ENCODE assay signal across 12 cellular contexts in the genomic region with DNA sequence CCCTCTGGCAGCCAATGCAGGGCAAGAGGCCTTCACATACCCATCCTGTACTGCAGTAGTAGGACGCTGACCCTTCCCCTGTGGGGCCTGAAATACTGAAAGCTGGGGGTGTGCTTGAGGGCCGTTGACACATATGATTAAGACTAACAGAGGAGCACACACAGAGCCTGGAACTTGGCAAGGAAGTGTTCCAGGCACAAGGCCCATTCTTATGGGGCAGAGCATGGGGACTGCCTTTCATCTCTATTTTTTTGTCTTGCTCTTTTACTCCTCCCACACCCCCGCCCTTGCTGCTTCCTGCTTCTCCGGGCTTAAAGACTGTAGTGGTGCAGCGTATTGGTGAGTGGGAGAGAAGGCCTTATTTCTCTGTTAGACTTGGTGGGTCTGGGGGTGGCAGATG.
DNase-seq lines count a peak whose midpoint lies in the region; ATAC-seq lines count a peak whose summit lies in the region.
"Had no signal": no experiment of that assay in that cellular context is flagged by ENCODE, and none has a peak within 500 bp of the region (broad histone marks: within the 10 kb centered on the region; RNA-seq: fewer than 3 reads in every experiment).

No MANE protein-coding gene starts in this region.

- CTCF ChIA-PET in activated naive CD4-positive, alpha-beta T cell treated with anti-CD3 and anti-CD28 coated beads, Interleukin-2, amount 10 ng/mL, durations not matched to agents 7 days and 5 days (lab: Charles Lee), result interaction anchor here (2.4 kb wide), 1 partner anchor 10 kb away, joined by 5 read pairs; no protein-coding TSS in a partner anchor
- CTCF ChIA-PET in naive thymus-derived CD4-positive, alpha-beta T cell (lab: Charles Lee), result no interaction called here

- H3K27ac Mint-ChIP-seq in activated naive CD4-positive, alpha-beta T cell treated with anti-CD3 and anti-CD28 coated beads, Interleukin-2, amount 10 ng/mL, durations not matched to agents 7 days and 5 days, result peak overlapping the region; percentile 65
- H3K27ac Mint-ChIP-seq in naive thymus-derived CD4-positive, alpha-beta T cell, result peak overlapping the region; percentile 81 to 98 (median 94)

- intact Hi-C loops in naive thymus-derived CD4-positive, alpha-beta T cell (cut with micrococcal nuclease), result loop anchor here in 1 of 2 donors (1.0 to 10.0 kb wide), 5 partner anchors 13 to 1749 kb away; partner anchors contain the start of gene USP16

- ATAC-seq in naive thymus-derived CD4-positive, alpha-beta T cell, result peak; percentile 90
- ATAC-seq in HG02763 (IDR thresholded peaks at IDR 0.05; ENCODE audit: unreplicated experiment), result no peak

- H3K36me3 ChIP-seq in naive thymus-derived CD4-positive, alpha-beta T cell (ENCODE audit: control insufficient read depth in 2 of 3, insufficient read depth in 3 of 3, low read length in 3 of 3), result no peaks in the 10 kb centered on the region
- H3K36me3 ChIP-seq: suprapubic skin had no signal

- peak overlapping the region; percentile 51 for H3K4me3 Mint-ChIP-seq in activated naive CD4-positive, alpha-beta T cell treated with anti-CD3 and anti-CD28 coated beads, Interleukin-2, amount 10 ng/mL, durations not matched to agents 7 days and 5 days
- H3K4me3 Mint-ChIP-seq in naive thymus-derived CD4-positive, alpha-beta T cell, result peak overlapping the region; percentile 80 to 91 (median 88)
- H3K4me3 Mint-ChIP-seq: brain had no signal

- no peaks in the 10 kb centered on the region for H3K27me3 ChIP-seq in naive thymus-derived CD4-positive, alpha-beta T cell (ENCODE audit: control insufficient read depth in 2 of 2, insufficient read depth in 2 of 2, low read length in 2 of 2)
- H3K27me3 ChIP-seq: suprapubic skin had no signal

- H3K27me3 Mint-ChIP-seq in activated naive CD4-positive, alpha-beta T cell treated with anti-CD3 and anti-CD28 coated beads, Interleukin-2, amount 10 ng/mL, durations not matched to agents 7 days and 5 days, result no peaks in the 10 kb centered on the region
- no peaks in the 10 kb centered on the region for H3K27me3 Mint-ChIP-seq in naive thymus-derived CD4-positive, alpha-beta T cell
- H3K27me3 Mint-ChIP-seq: brain had no signal

- peaks cover 10 to 17% of the 10 kb centered on the region in 2 donors for H3K4me1 ChIP-seq in naive thymus-derived CD4-positive, alpha-beta T cell (ENCODE audit: control insufficient read depth in 2 of 2, insufficient read depth in 2 of 2, low read length in 2 of 2)

- H3K4me1 Mint-ChIP-seq in activated naive CD4-positive, alpha-beta T cell treated with anti-CD3 and anti-CD28 coated beads, Interleukin-2, amount 10 ng/mL, durations not matched to agents 7 days and 5 days, result peaks cover 29% of the 10 kb centered on the region
- peaks cover 12 to 55% (median 34%) of the 10 kb centered on the region in 7 donors for H3K4me1 Mint-ChIP-seq in naive thymus-derived CD4-positive, alpha-beta T cell

- no peaks in the 10 kb centered on the region for H3K9me3 ChIP-seq in naive thymus-derived CD4-positive, alpha-beta T cell (ENCODE audit: control insufficient read depth in 2 of 3, low read length in 3 of 3)
- H3K9me3 ChIP-seq: suprapubic skin had no signal

- peak; percentile 47 to 54 for DNase-seq in activated CD4-positive, alpha-beta T cell treated with anti-CD3 and anti-CD28 coated beads for 4 hours
- DNase-seq in activated naive CD4-positive, alpha-beta T cell treated with anti-CD3 and anti-CD28 coated beads, Interleukin-2, amount 10 ng/mL, durations not matched to agents 7 days and 5 days, result peak; percentile 69
- DNase-seq in naive thymus-derived CD4-positive, alpha-beta T cell, result peak in 8 of 9 donors; percentile 28 to 69 (median 54)
- DNase-seq in stimulated activated naive CD4-positive, alpha-beta T cell treated with Interleukin-2 at 50 U/mL for 16 hours (lab: John Stamatoyannopoulos, UW), result peak; percentile 8
- DNase-seq in NCI-H2107 (lab: John Stamatoyannopoulos, UW) (no peak), SKM-1 treated with dmso at 0.1 percent for 144 hours (lab: John Stamatoyannopoulos, UW; ENCODE audit: unreplicated experiment) (no peak), 8988T (no peak)
- DNase-seq: GOT3, NCI-H1105 had no signal

- H3K36me3 Mint-ChIP-seq in activated naive CD4-positive, alpha-beta T cell treated with anti-CD3 and anti-CD28 coated beads, Interleukin-2, amount 10 ng/mL, durations not matched to agents 7 days and 5 days, result peaks cover 5% of the 10 kb centered on the region
- peaks cover 0 to 10% (median 0%) of the 10 kb centered on the region in 5 donors for H3K36me3 Mint-ChIP-seq in naive thymus-derived CD4-positive, alpha-beta T cell
- H3K36me3 Mint-ChIP-seq: brain had no signal

- H3K27ac ChIP-seq in naive thymus-derived CD4-positive, alpha-beta T cell (ENCODE audit: low read depth, low read length), result peak overlapping the region; percentile 63
- H3K27ac ChIP-seq: suprapubic skin had no signal

- POLR2A ChIA-PET in naive thymus-derived CD4-positive, alpha-beta T cell (lab: Charles Lee), result interaction anchor here (0.6 to 2.9 kb wide), 3 partner anchors 10 to 138 kb away, joined by 3 to 34 read pairs (median 9); partner anchors contain the start of gene BACH1

- H3K4me3 ChIP-seq in naive thymus-derived CD4-positive, alpha-beta T cell (ENCODE audit: low read length), result peak overlapping the region; percentile 41
- H3K4me3 ChIP-seq: suprapubic skin had no signal

- peaks cover 3% of the 10 kb centered on the region for H3K9me3 Mint-ChIP-seq in activated naive CD4-positive, alpha-beta T cell treated with anti-CD3 and anti-CD28 coated beads, Interleukin-2, amount 10 ng/mL, durations not matched to agents 7 days and 5 days
- H3K9me3 Mint-ChIP-seq in naive thymus-derived CD4-positive, alpha-beta T cell, result peaks cover 0 to 2% (median 0%) of the 10 kb centered on the region in 11 donors
- H3K9me3 Mint-ChIP-seq: brain had no signal

Comparison
In these comparisons a context has a peak if more than half of its experiments do, and no peak if none do; other contexts are left out.
1. DNase-seq: peak in activated CD4-positive, alpha-beta T cell treated with anti-CD3 and anti-CD28 coated beads for 4 hours (2 of 2), activated naive CD4-positive, alpha-beta T cell treated with anti-CD3 and anti-CD28 coated beads, Interleukin-2, amount 10 ng/mL, durations not matched to agents 7 days and 5 days (single experiment), naive thymus-derived CD4-positive, alpha-beta T cell (8 of 9) and stimulated activated naive CD4-positive, alpha-beta T cell treated with Interleukin-2 at 50 U/mL for 16 hours (single experiment); none in NCI-H2107 (single experiment), SKM-1 treated with dmso at 0.1 percent for 144 hours (single experiment) and 8988T (single experiment).